In the genomic region with DNA sequence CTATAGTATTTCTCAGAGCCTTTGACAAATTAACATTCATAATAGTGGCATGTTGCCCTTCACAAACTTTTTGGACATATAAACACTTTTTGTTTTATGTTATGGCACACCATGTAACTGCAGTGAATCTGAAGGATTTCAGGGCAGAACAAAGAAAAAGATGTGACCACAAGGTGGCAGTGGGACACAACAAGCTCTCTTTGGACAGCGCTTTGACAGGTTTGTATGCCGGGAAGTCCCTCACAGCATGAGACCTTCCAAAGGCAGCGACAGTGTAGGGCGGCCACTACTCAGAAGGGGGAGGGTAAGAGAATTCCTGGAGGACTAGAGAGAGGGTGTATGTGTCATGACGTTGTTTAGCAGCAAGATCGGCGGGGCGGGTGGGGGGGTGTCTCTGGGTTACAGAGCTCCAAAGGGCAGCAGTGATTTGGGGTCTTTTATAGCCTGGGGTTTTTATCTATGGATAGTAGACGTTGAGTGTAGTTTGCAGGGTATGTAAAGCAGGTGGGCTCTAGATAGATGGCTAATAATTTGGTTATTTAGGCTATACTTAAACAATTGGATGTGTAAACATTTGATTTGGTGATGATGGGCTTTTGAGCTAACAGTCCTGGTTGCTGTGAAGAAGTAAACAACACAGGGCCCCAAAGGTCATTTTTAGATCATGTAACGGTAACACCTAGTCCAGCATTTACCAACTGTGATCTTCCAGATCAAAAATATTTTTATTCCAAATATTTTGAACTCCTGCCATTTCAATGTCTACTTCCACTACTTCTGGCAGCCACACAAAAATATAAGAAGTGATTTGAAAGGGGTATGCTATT, we compare ENCODE assay signal across 8 cellular contexts. TPM values are rescaled to one million over a fixed set of nuclear protein-coding genes. Genes with fewer than 3 reads are reported as not detected.
DNase-seq lines count a peak whose midpoint lies in the region; ATAC-seq lines count a peak whose summit lies in the region.

No MANE protein-coding gene starts in this region.

- no peaks in the 10 kb centered on the region for H3K27me3 Mint-ChIP-seq in CD4-positive, CD25-positive, alpha-beta regulatory T cell
- no peaks in the 10 kb centered on the region for H3K27me3 Mint-ChIP-seq in dendritic cell treated with granulocyte-macrophage colony-stimulating factor and Interleukin-4, amounts not matched to agents 40 ng/mL and 50 ng/mL, for 4 days
- no peaks in the 10 kb centered on the region for H3K27me3 Mint-ChIP-seq in memory B cell

- H3K27ac Mint-ChIP-seq in CD4-positive, CD25-positive, alpha-beta regulatory T cell, result peak overlapping the region; percentile 60 to 86 (median 86)
- H3K27ac Mint-ChIP-seq in dendritic cell treated with granulocyte-macrophage colony-stimulating factor and Interleukin-4, amounts not matched to agents 40 ng/mL and 50 ng/mL, for 4 days, result peak overlapping the region; percentile 70
- peak overlapping the region; percentile 90 for H3K27ac Mint-ChIP-seq in memory B cell

- peaks cover 0 to 21% (median 2%) of the 10 kb centered on the region in 7 donors for H3K9me3 Mint-ChIP-seq in CD4-positive, CD25-positive, alpha-beta regulatory T cell
- peaks cover 17% of the 10 kb centered on the region for H3K9me3 Mint-ChIP-seq in dendritic cell treated with granulocyte-macrophage colony-stimulating factor and Interleukin-4, amounts not matched to agents 40 ng/mL and 50 ng/mL, for 4 days
- H3K9me3 Mint-ChIP-seq in memory B cell, result peaks cover 3% of the 10 kb centered on the region

- peaks cover 12 to 17% of the 10 kb centered on the region in 2 experiments for H3K9me3 ChIP-seq in CD4-positive, CD25-positive, alpha-beta regulatory T cell (ENCODE audit: control insufficient read depth in 2 of 2, low read length in 2 of 2)

- H3K27me3 ChIP-seq in CD4-positive, CD25-positive, alpha-beta regulatory T cell (ENCODE audit: control insufficient read depth, insufficient read depth, low read length), result no peaks in the 10 kb centered on the region

- H3K4me1 Mint-ChIP-seq in CD4-positive, CD25-positive, alpha-beta regulatory T cell, result peaks cover 0 to 12% (median 5%) of the 10 kb centered on the region in 4 donors
- peaks cover 23% of the 10 kb centered on the region for H3K4me1 Mint-ChIP-seq in dendritic cell treated with granulocyte-macrophage colony-stimulating factor and Interleukin-4, amounts not matched to agents 40 ng/mL and 50 ng/mL, for 4 days (ENCODE audit: low read depth)
- peaks cover 11% of the 10 kb centered on the region for H3K4me1 Mint-ChIP-seq in memory B cell

- H3K36me3 ChIP-seq in CD4-positive, CD25-positive, alpha-beta regulatory T cell (ENCODE audit: control insufficient read depth, insufficient read depth, low read length), result peaks cover 13% of the 10 kb centered on the region

- peak; percentile 81 to 83 for ATAC-seq in CD4-positive, CD25-positive, alpha-beta regulatory T cell (ENCODE audit: low read depth in 2 of 2)
- peak; percentile 80 for ATAC-seq in GM19397 (IDR thresholded peaks at IDR 0.05; ENCODE audit: unreplicated experiment)
- peak; percentile 64 for ATAC-seq in HG03558 (IDR thresholded peaks at IDR 0.05; ENCODE audit: extremely low read depth, unreplicated experiment)
- ATAC-seq in memory B cell (ENCODE audit: low read depth), result peak; percentile 82

- no peaks in the 10 kb centered on the region for H3K4me1 ChIP-seq in CD4-positive, CD25-positive, alpha-beta regulatory T cell (ENCODE audit: control insufficient read depth, insufficient read depth, low read length, poor library complexity, severe bottlenecking)

- H3K36me3 Mint-ChIP-seq in CD4-positive, CD25-positive, alpha-beta regulatory T cell, result peaks cover 32% of the 10 kb centered on the region
- H3K36me3 Mint-ChIP-seq in dendritic cell treated with granulocyte-macrophage colony-stimulating factor and Interleukin-4, amounts not matched to agents 40 ng/mL and 50 ng/mL, for 4 days (ENCODE audit: low read depth), result peaks cover 19% of the 10 kb centered on the region
- H3K36me3 Mint-ChIP-seq in memory B cell, result peaks cover 24% of the 10 kb centered on the region

- H3K4me3 ChIP-seq in CD4-positive, CD25-positive, alpha-beta regulatory T cell (ENCODE audit: low read depth, low read length), result no peak overlapping the region

- DNase-seq in CD4-positive, CD25-positive, alpha-beta regulatory T cell, result peak; percentile 44 to 89 (median 71)
- DNase-seq in NCI-H524 treated with DMSO at 0.1 percent for 48 hours (lab: John Stamatoyannopoulos, UW), result peak; percentile 19
- DNase-seq in activated CD4-positive, alpha-beta T cell treated with anti-CD3 and anti-CD28 coated beads for 4 hours, result peak; percentile 68 to 70
- DNase-seq in memory B cell (ENCODE audit: low spot score in 2 of 2), result peak; percentile 71 to 81
- DNase-seq in stimulated activated CD8-positive, alpha-beta memory T cell treated with anti-CD3 and anti-CD28 coated beads, Interleukin-7, amount 100 ng/mL, for 1 hour (ENCODE audit: low read depth in 2 of 2), result peak; percentile 30 to 31

- peak overlapping the region in 2 of 4 donors; percentile 73 to 75 for H3K4me3 Mint-ChIP-seq in CD4-positive, CD25-positive, alpha-beta regulatory T cell
- H3K4me3 Mint-ChIP-seq in dendritic cell treated with granulocyte-macrophage colony-stimulating factor and Interleukin-4, amounts not matched to agents 40 ng/mL and 50 ng/mL, for 4 days, result no peak overlapping the region
- H3K4me3 Mint-ChIP-seq in memory B cell, result peak overlapping the region; percentile 70

- intact Hi-C loops in dendritic cell treated with granulocyte-macrophage colony-stimulating factor and Interleukin-4, amounts not matched to agents 40 ng/mL and 50 ng/mL, for 4 days (cut with micrococcal nuclease), result loop anchor here (5.0 to 10.0 kb wide), 4 partner anchors 102 to 630 kb away; no protein-coding TSS in a partner anchor

- H3K27ac ChIP-seq in CD4-positive, CD25-positive, alpha-beta regulatory T cell (ENCODE audit: insufficient read depth, low read length, poor library complexity, severe bottlenecking), result peak overlapping the region; percentile 29

RNA-seq across cellular contexts. Expression of a gene that starts 22.9 kb away (rescaled TPM):
- 0.52 TPM for total RNA-seq in CD4-positive, CD25-positive, alpha-beta regulatory T cell
- 1 to 10 TPM in 2 of 4 donors, under 1 TPM in 2; 0.39 to 2.0 (median 1.2) TPM for polyA plus RNA-seq in CD4-positive, CD25-positive, alpha-beta regulatory T cell

RNA-seq across cellular contexts. Expression of a gene that starts 46.5 kb away (rescaled TPM):
- total RNA-seq in CD4-positive, CD25-positive, alpha-beta regulatory T cell, result 11.6 TPM
- polyA plus RNA-seq in CD4-positive, CD25-positive, alpha-beta regulatory T cell, result 10 to 100 TPM; 11.2 to 15.3 (median 14.6) TPM

Comparison
In these comparisons a context has a peak if more than half of its experiments do, and no peak if none do; other contexts are left out.
1. DNase-seq: peak in every context shown above with its lines; median percentile 76 in memory B cell; 71 in CD4-positive, CD25-positive, alpha-beta regulatory T cell; 69 in activated CD4-positive, alpha-beta T cell treated with anti-CD3 and anti-CD28 coated beads for 4 hours; 30 in stimulated activated CD8-positive, alpha-beta memory T cell treated with anti-CD3 and anti-CD28 coated beads, Interleukin-7, amount 100 ng/mL, for 1 hour; 19 in NCI-H524 treated with DMSO at 0.1 percent for 48 hours.